In genomic region chr3:129123314-129124060, GRCh38 we compare ENCODE assay signal across 1 cellular context.
TF ChIP-seq lines count a peak whose summit lies in the region.

No MANE protein-coding gene starts in this region.

TF ChIP-seq in HEK293, 187 proteins besides CTCF, POLR2A, EP300 and RAD21 (continued from another document):
- TF ChIP-seq ZNF449 (tag by site-specific recombination; IDR thresholded peaks at IDR 0.05) (peak; percentile 92), ZNF274 (IDR thresholded peaks at IDR 0.05; ENCODE audit: low read length) (no peak), ZNF274 (tag by site-specific recombination; IDR thresholded peaks at IDR 0.05; ENCODE audit: borderline replicate concordance) (no peak), OSR2 (tag by site-specific recombination; IDR thresholded peaks at IDR 0.05) (no peak), ZNF830 (tag by site-specific recombination; IDR thresholded peaks at IDR 0.05; ENCODE audit: low read depth) (no peak), SP2 (tag by site-specific recombination; IDR thresholded peaks at IDR 0.05) (no peak), ZNF843 (tag by site-specific recombination; IDR thresholded peaks at IDR 0.05) (no peak), ZBTB7A (tag by site-specific recombination; IDR thresholded peaks at IDR 0.05; ENCODE audit: low read depth) (no peak), ZBTB1 (tag by site-specific recombination; IDR thresholded peaks at IDR 0.05) (no peak), ZNF37A (tag by site-specific recombination; IDR thresholded peaks at IDR 0.05) (no peak)
TF ChIP-seq in HEK293: peak in this region for 3.
